In genomic region chr5:81429986-81430385, GRCh38 we compare ENCODE assay signal across 20 cellular contexts. TPM values are rescaled to one million over a fixed set of nuclear protein-coding genes. Genes with fewer than 3 reads are reported as not detected.
DNase-seq lines count a peak whose midpoint lies in the region; FAIRE-seq and TF ChIP-seq lines count a peak whose summit lies in the region.
"Had no signal": no experiment of that assay in that cellular context is flagged by ENCODE, and none has a peak within 500 bp of the region (broad histone marks: within the 10 kb centered on the region; RNA-seq: fewer than 3 reads in every experiment).

No MANE protein-coding gene starts in this region.

- H3K9ac ChIP-seq in kidney (ENCODE audit: low read length in 2 of 2) = no peak overlapping the region
- H3K9ac ChIP-seq: BLaER1 had no signal

- intact Hi-C loops in kidney (cut with DNase I) = no loop called here

- no peaks in the 10 kb centered on the region for H3K36me3 ChIP-seq in kidney (ENCODE audit: control insufficient read depth in 1 of 2, insufficient read depth in 2 of 2, low read length in 2 of 2)
- H3K36me3 ChIP-seq: HAP-1 had no signal

- H3K27ac ChIP-seq in kidney (ENCODE audit: low read depth in 2 of 2, low read length in 2 of 2) = no peak overlapping the region
- H3K27ac ChIP-seq: BLaER1 had no signal

- no peak for DNase-seq in kidney
- no peak for DNase-seq in DMS 273 (lab: John Stamatoyannopoulos, UW; ENCODE audit: unreplicated experiment)
- DNase-seq in H54 (ENCODE audit: insufficient read length, low spot score) = no peak
- DNase-seq in SKM-1 (lab: John Stamatoyannopoulos, UW; ENCODE audit: unreplicated experiment) = no peak
- DNase-seq: Calu3; CD4-positive, alpha-beta memory T cell; DMS 273 treated with DMSO at 0.1 percent for 48 hours; DMS53; DND-41; EL had no signal

- H3K9me3 ChIP-seq in kidney (ENCODE audit: control insufficient read depth in 1 of 2, low read length in 2 of 2) = no peaks in the 10 kb centered on the region
- H3K9me3 ChIP-seq: BLaER1, HAP-1 had no signal

- no peak overlapping the region for H3K4me3 ChIP-seq in kidney (ENCODE audit: low read length in 2 of 2)
- H3K4me3 ChIP-seq: BLaER1, HAP-1 had no signal

- peaks cover 0 to 3% of the 10 kb centered on the region in 2 donors for H3K4me1 ChIP-seq in kidney (ENCODE audit: control insufficient read depth in 1 of 2, insufficient read depth in 1 of 2, low read depth in 1 of 2, low read length in 2 of 2)

- TF ChIP-seq POLR2A in H54 (IDR thresholded peaks at IDR 0.05; ENCODE audit: low read depth, low read length) = no peak

- TF ChIP-seq CTCF in kidney (IDR thresholded peaks at IDR 0.05; ENCODE audit: borderline replicate concordance, extremely low read depth, insufficient read depth) = no peak

- FAIRE-seq in G401.6 (lab: Jason Lieb, UNC) (peak; percentile 80), endometrium (lab: Jason Lieb, UNC) (peak; percentile 26), kidney (lab: Jason Lieb, UNC) (peak; percentile 82), H54 (lab: Jason Lieb, UNC) (no peak)
- FAIRE-seq: GM12891, H1, HTR-8/SVneo had no signal

RNA-seq across cellular contexts. Expression of gene ACOT12, which starts 36.1 kb away (rescaled TPM):
- not detected for total RNA-seq in kidney
- 2.2 TPM for polyA plus RNA-seq in kidney (ENCODE audit: insufficient read depth, low read depth, low replicate concordance)
- total RNA-seq: A673, G401, H1 had no signal
- polyA plus RNA-seq: CD14-positive monocyte; CD4-positive, alpha-beta memory T cell had no signal
